ENCODE assay signal across 16 cellular contexts in the genomic region with DNA sequence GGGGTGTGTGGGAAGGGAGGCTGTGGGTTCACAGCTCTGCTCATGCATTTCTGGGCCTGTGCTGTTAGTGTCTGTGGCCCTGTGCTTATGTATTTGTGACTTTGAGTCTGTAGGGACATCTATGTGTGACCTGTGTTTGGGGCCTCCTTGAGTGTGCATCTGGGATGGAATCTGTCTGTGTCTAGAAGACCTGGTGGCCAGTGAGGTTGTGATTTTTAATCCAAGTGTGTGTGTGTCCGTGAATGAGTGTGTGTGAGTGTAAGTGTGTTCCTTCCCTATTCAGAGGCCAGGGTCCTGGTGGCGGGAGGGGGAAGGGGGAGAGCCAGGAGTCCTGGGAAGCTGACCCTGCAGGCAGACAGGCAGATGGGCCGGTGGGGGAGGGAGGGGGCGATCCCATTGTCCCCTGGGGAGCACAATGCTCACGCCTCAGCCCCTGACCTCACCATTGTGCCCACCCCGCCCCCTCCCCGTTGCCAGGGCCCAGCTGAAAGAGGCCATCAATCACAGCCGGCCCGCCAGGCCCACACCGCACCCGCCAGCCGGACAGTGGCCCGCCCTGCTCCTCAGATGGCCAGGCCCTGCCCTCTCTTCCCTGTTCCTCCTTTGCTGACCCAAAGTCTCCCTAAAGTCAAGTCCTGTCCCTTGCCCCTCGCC. TPM values are rescaled to one million over a fixed set of nuclear protein-coding genes. Genes with fewer than 3 reads are reported as not detected.
DNase-seq lines count a peak whose midpoint lies in the region; ATAC-seq, FAIRE-seq and TF ChIP-seq lines count a peak whose summit lies in the region.
"Had no signal": no experiment of that assay in that cellular context is flagged by ENCODE, and none has a peak within 500 bp of the region (broad histone marks: within the 10 kb centered on the region; RNA-seq: fewer than 3 reads in every experiment).

No MANE protein-coding gene starts in this region.

- H3K4me3 Mint-ChIP-seq in central memory CD8-positive, alpha-beta T cell, result peak overlapping the region; percentile 14

- H3K27me3 ChIP-seq in right cardiac atrium (ENCODE audit: control insufficient read depth, insufficient read depth) (no peaks in the 10 kb centered on the region), GM23248 (replicated peaks; ENCODE audit: insufficient read depth) (no peaks in the 10 kb centered on the region)
- H3K27me3 ChIP-seq: esophagus muscularis mucosa, heart right ventricle had no signal

- H3K27me3 Mint-ChIP-seq in central memory CD8-positive, alpha-beta T cell, result peaks cover 7% of the 10 kb centered on the region

- TF ChIP-seq POLR2A in H54 (IDR thresholded peaks at IDR 0.05; ENCODE audit: low read depth, low read length), result no peak

- H3K79me2 ChIP-seq in GM23248 (ENCODE audit: insufficient read depth), result no peaks in the 10 kb centered on the region

- H3K36me3 Mint-ChIP-seq in central memory CD8-positive, alpha-beta T cell (ENCODE audit: insufficient read depth), result peaks cover 5% of the 10 kb centered on the region

- no peak overlapping the region for H2AFZ ChIP-seq in GM23248

- H3K4me3 ChIP-seq in right cardiac atrium (ENCODE audit: low read length) (no peak overlapping the region), mesodermal cell (ENCODE audit: extremely low read depth, insufficient read depth, low read length, poor library complexity, severe bottlenecking) (no peak overlapping the region), GM23248 (no peak overlapping the region)
- H3K4me3 ChIP-seq: esophagus muscularis mucosa, heart right ventricle had no signal

- peaks cover 17% of the 10 kb centered on the region for H3F3A ChIP-seq in GM23248 (ENCODE audit: insufficient read depth)

- intact Hi-C loops in right cardiac atrium (cut with DNase I), result loop anchor here in 3 of 4 donors (5.0 to 10.0 kb wide), 3 partner anchors 130 to 193 kb away; a partner anchor contains a TSS
- intact Hi-C loops in Right ventricle myocardium superior (cut with DNase I), result loop anchor here (5.0 kb wide), 2 partner anchors 153 to 193 kb away; a partner anchor contains a TSS

- H3K27ac ChIP-seq in right cardiac atrium (ENCODE audit: low read length), result no peak overlapping the region
- peak overlapping the region; percentile 59 for H3K27ac ChIP-seq in mesodermal cell (ENCODE audit: low read depth, low read length, severe bottlenecking)
- no peak overlapping the region for H3K27ac ChIP-seq in GM23248
- H3K27ac ChIP-seq: esophagus muscularis mucosa, heart right ventricle had no signal

- H3K9me3 Mint-ChIP-seq in central memory CD8-positive, alpha-beta T cell, result no peaks in the 10 kb centered on the region

- no peaks in the 10 kb centered on the region for H4K20me1 ChIP-seq in GM23248 (ENCODE audit: insufficient read depth)

- H3K4me1 Mint-ChIP-seq in central memory CD8-positive, alpha-beta T cell, result peaks cover 29% of the 10 kb centered on the region

- FAIRE-seq in H54 (lab: Jason Lieb, UNC), result no peak
- FAIRE-seq: colon, small intestine had no signal

- ATAC-seq in right cardiac atrium, result no peak
- ATAC-seq in Right ventricle myocardium superior (ENCODE audit: poor library complexity), result no peak
- ATAC-seq in central memory CD8-positive, alpha-beta T cell (replicated peaks; ENCODE audit: extremely low read depth, poor library complexity, severe bottlenecking), result no peak
- ATAC-seq: heart right ventricle had no signal

- H3K9ac ChIP-seq in GM23248, result no peak overlapping the region

- H3K9me3 ChIP-seq in right cardiac atrium (ENCODE audit: control insufficient read depth, low read length) (no peaks in the 10 kb centered on the region), mesodermal cell (ENCODE audit: control insufficient read depth, low read length) (no peaks in the 10 kb centered on the region), GM23248 (ENCODE audit: low read depth) (no peaks in the 10 kb centered on the region)
- H3K9me3 ChIP-seq: esophagus muscularis mucosa, heart right ventricle had no signal

- in situ Hi-C loops in GM23248 (cut with MboI), result no loop called here

- DNase-seq in right cardiac atrium (peak in 2 of 3 donors; percentile 61 to 73), Right ventricle myocardium superior (no peak), DMS 273 treated with DMSO at 0.1 percent for 48 hours (lab: John Stamatoyannopoulos, UW) (no peak), H54 (ENCODE audit: insufficient read length, low spot score) (no peak), GM23248 (no peak), NCI-H524 treated with DMSO at 0.1 percent for 48 hours (lab: John Stamatoyannopoulos, UW) (no peak)
- DNase-seq in central memory CD8-positive, alpha-beta T cell (ENCODE audit: low spot score in 2 of 2), result no peak
- DNase-seq: activated CD4-positive, CD25-positive, alpha-beta regulatory T cell; GOT3; heart right ventricle; KG1; NCI-H1105 treated with DMSO at 0.1 percent for 48 hours; small intestine had no signal

- WGBS in right cardiac atrium, result 60% methylated on average over 14 of the region's 14 CpGs
- WGBS in mesodermal cell (ENCODE audit: insufficient coverage in 2 of 2), 2 experiments, result 55 to 70% methylated on average over 2 to 9 of the region's 14 CpGs
- WGBS in GM23248 (ENCODE audit: low coverage in 1 of 2, low lambda C conversion rate in 2 of 2, missing lambda C conversion rate in 2 of 2), 2 experiments, result 74 to 77% methylated on average over 6 to 7 of the region's 14 CpGs

- peak overlapping the region; percentile 70 for H3K27ac Mint-ChIP-seq in central memory CD8-positive, alpha-beta T cell (ENCODE audit: low read depth)

- H3K4me2 ChIP-seq in GM23248 (ENCODE audit: unreplicated experiment), result no peak overlapping the region

- no peaks in the 10 kb centered on the region for H3K9me2 ChIP-seq in GM23248 (ENCODE audit: insufficient read depth)

- peaks cover 3% of the 10 kb centered on the region for H3K4me1 ChIP-seq in right cardiac atrium (ENCODE audit: control insufficient read depth, insufficient read depth, low read length)
- H3K4me1 ChIP-seq in mesodermal cell (ENCODE audit: control insufficient read depth, insufficient read depth, low read length, poor library complexity, severe bottlenecking), result peaks cover 3% of the 10 kb centered on the region
- peaks cover 15% of the 10 kb centered on the region for H3K4me1 ChIP-seq in GM23248 (ENCODE audit: insufficient read depth)

- H3K36me3 ChIP-seq in mesodermal cell (ENCODE audit: control insufficient read depth, insufficient read depth, low read length) (no peaks in the 10 kb centered on the region), GM23248 (ENCODE audit: low read depth) (no peaks in the 10 kb centered on the region)

RNA-seq across cellular contexts. Expression of a gene that starts 19.6 kb away (rescaled TPM):
- total RNA-seq in right cardiac atrium (10 to 100 TPM; 16.9 to 22.0 (median 20.1) TPM), Right ventricle myocardium superior (12.0 TPM)
- polyA plus RNA-seq in right cardiac atrium (26.5 TPM), GM23248 (2016; fragmentation: Nextera tagmentation; extraction: Ambion mirVana) (5.6 and 9.2 TPM in 2 replicates)
- 38.5 TPM for polyA plus RNA-seq in mesodermal cell (2013, experiment 1 of 2)
- polyA plus RNA-seq in mesodermal cell (2013, experiment 2 of 2), result 29.9 TPM
- 8.8 and 11.4 TPM in 2 replicates for total RNA-seq in GM23248 (2014; rRNA removed; shearing (Covaris generic))

Comparison
In these comparisons a context has a peak if more than half of its experiments do, and no peak if none do; other contexts are left out.
1. DNase-seq: peak in right cardiac atrium (2 of 3); none in Right ventricle myocardium superior (single experiment), central memory CD8-positive, alpha-beta T cell (0 of 2), DMS 273 treated with DMSO at 0.1 percent for 48 hours (single experiment), H54 (single experiment), GM23248 (single experiment) and NCI-H524 treated with DMSO at 0.1 percent for 48 hours (single experiment).